In the genomic region with DNA sequence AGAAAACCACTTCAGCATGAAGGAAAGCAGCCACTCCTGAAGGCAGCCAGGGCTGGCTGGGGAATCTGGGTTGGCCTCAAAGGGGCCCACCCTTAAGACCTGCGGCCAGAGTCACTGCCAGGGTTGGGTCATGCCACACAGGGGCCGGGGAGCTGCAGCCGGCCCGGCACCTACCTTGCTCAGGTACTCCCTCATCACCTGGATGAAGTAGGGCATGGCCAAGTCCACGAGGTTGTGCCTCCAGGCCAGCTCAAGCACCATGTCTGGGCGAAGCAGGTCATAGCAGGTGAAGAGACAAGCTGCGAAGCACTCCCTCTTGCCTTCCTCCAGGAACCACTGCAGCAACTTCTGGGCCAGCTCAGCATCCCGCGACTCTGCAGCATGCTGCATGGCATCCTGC, we compare ENCODE assay signal across 1 cellular context.
TF ChIP-seq lines count a peak whose summit lies in the region.

No MANE protein-coding gene starts in this region.

TF ChIP-seq in K562, 482 proteins besides CTCF, POLR2A, EP300 and RAD21:
- TF ChIP-seq GATAD2A (IDR thresholded peaks at IDR 0.05) (no peak), ARID2 (IDR thresholded peaks at IDR 0.05) (no peak), SIN3A (IDR thresholded peaks at IDR 0.05; ENCODE audit: borderline replicate concordance in 2 of 2, control insufficient read depth in 1 of 2, low read depth in 2 of 2, low read length in 2 of 2) (0 out of 4 replicates have a peak, but pooled peaks of 1 of the 2 experiments have one; percentile 36), PRMT5 (CRISPR knock-in tag; IDR thresholded peaks at IDR 0.05) (0 out of 2 replicates have a peak, but pooled peaks have one; percentile 77), KDM4B (IDR thresholded peaks at IDR 0.05; ENCODE audit: borderline replicate concordance in 2 of 2, low read depth in 1 of 2) (0 out of 4 replicates have a peak, but pooled peaks of 1 of the 2 experiments have one; percentile 24), RHOXF2B (CRISPR knock-in tag; conservative IDR thresholded peaks at IDR 0.05) (no peak), CBX3 (IDR thresholded peaks at IDR 0.05; ENCODE audit: borderline replicate concordance in 1 of 2, low read length in 2 of 2) (peak in 1 of 2 experiments; percentile 31; a peak in 1 of 3 replicates), HMG20B (CRISPR knock-in tag; IDR thresholded peaks at IDR 0.05) (no peak), SETDB1 (IDR thresholded peaks at IDR 0.05; ENCODE audit: low read length) (peak; percentile 30)
- TF ChIP-seq, protein P1, sequence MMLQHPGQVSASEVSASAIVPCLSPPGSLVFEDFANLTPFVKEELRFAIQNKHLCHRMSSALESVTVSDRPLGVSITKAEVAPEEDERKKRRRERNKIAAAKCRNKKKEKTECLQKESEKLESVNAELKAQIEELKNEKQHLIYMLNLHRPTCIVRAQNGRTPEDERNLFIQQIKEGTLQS (IDR thresholded peaks at IDR 0.05) = no peak
- TF ChIP-seq, protein P1 (CRISPR knock-in tag; conservative IDR thresholded peaks at IDR 0.05) = 0 out of 2 replicates have a peak, but pooled peaks have one; percentile 49
- TF ChIP-seq, protein P2, sequence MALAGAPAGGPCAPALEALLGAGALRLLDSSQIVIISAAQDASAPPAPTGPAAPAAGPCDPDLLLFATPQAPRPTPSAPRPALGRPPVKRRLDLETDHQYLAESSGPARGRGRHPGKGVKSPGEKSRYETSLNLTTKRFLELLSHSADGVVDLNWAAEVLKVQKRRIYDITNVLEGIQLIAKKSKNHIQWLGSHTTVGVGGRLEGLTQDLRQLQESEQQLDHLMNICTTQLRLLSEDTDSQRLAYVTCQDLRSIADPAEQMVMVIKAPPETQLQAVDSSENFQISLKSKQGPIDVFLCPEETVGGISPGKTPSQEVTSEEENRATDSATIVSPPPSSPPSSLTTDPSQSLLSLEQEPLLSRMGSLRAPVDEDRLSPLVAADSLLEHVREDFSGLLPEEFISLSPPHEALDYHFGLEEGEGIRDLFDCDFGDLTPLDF (CRISPR knock-in tag; IDR thresholded peaks at IDR 0.05) = 0 out of 2 replicates have a peak, but pooled peaks have one; percentile 49
